23 cellular contexts compared by ENCODE assay signal in genomic region chr19:35125746-35126623, GRCh38. TPM values are rescaled to one million over a fixed set of nuclear protein-coding genes. Genes with fewer than 3 reads are reported as not detected.
DNase-seq lines count a peak whose midpoint lies in the region; ATAC-seq and TF ChIP-seq lines count a peak whose summit lies in the region.
"Had no signal": no experiment of that assay in that cellular context is flagged by ENCODE, and none has a peak within 500 bp of the region (broad histone marks: within the 10 kb centered on the region; RNA-seq: fewer than 3 reads in every experiment).

No MANE protein-coding gene starts in this region.

- peak overlapping the region; percentile 4 for H3K27ac Mint-ChIP-seq in activated naive CD8-positive, alpha-beta T cell treated with anti-CD3 and anti-CD28 coated beads, Interleukin-2, amount 10 ng/mL, durations not matched to agents 7 days and 5 days
- H3K27ac Mint-ChIP-seq in activated naive CD8-positive, alpha-beta T cell treated with anti-CD3 and anti-CD28 coated beads, Interleukin-2, amount 50 U/mL, for 24 hours: no peak overlapping the region
- H3K27ac Mint-ChIP-seq in neural progenitor cell (peak overlapping the region; percentile 87), type B pancreatic cell (peak overlapping the region; percentile 86)
- H3K27ac Mint-ChIP-seq: endodermal cell had no signal

- peak overlapping the region in 40 of 59 donors; percentile 6 to 83 (median 37) for H3K4me3 ChIP-seq in dorsolateral prefrontal cortex
- no peak overlapping the region for H3K4me3 ChIP-seq in neural progenitor cell
- H3K4me3 ChIP-seq: lung had no signal

- H3K4me1 ChIP-seq in neural progenitor cell: peaks cover 15% of the 10 kb centered on the region

- no peaks in the 10 kb centered on the region for H3K9me3 Mint-ChIP-seq in activated naive CD8-positive, alpha-beta T cell treated with anti-CD3 and anti-CD28 coated beads, Interleukin-2, amount 10 ng/mL, durations not matched to agents 7 days and 5 days
- H3K9me3 Mint-ChIP-seq in activated naive CD8-positive, alpha-beta T cell treated with anti-CD3 and anti-CD28 coated beads, Interleukin-2, amount 50 U/mL, for 24 hours: no peaks in the 10 kb centered on the region
- H3K9me3 Mint-ChIP-seq in neural progenitor cell (no peaks in the 10 kb centered on the region), type B pancreatic cell (no peaks in the 10 kb centered on the region)
- H3K9me3 Mint-ChIP-seq: endodermal cell had no signal

- TF ChIP-seq CTCF in dorsolateral prefrontal cortex (IDR thresholded peaks at IDR 0.05 in 54 of 56, conservative IDR thresholded peaks at IDR 0.05 in 2 of 56; ENCODE audit: low read depth in 1 of 56, partially characterized antibody in 56 of 56): no peak
- TF ChIP-seq CTCF in neural progenitor cell (IDR thresholded peaks at IDR 0.05): no peak
- TF ChIP-seq CTCF in type B pancreatic cell (conservative IDR thresholded peaks at IDR 0.05): no peak

- H3K27ac ChIP-seq in dorsolateral prefrontal cortex (peak overlapping the region; percentile 29 to 100 (median 98)), neural progenitor cell (no peak overlapping the region)
- H3K27ac ChIP-seq: HL-60, KMS-11 had no signal

- H3K27me3 Mint-ChIP-seq in activated naive CD8-positive, alpha-beta T cell treated with anti-CD3 and anti-CD28 coated beads, Interleukin-2, amount 10 ng/mL, durations not matched to agents 7 days and 5 days: no peaks in the 10 kb centered on the region
- H3K27me3 Mint-ChIP-seq in activated naive CD8-positive, alpha-beta T cell treated with anti-CD3 and anti-CD28 coated beads, Interleukin-2, amount 50 U/mL, for 24 hours: no peaks in the 10 kb centered on the region
- peaks cover 2% of the 10 kb centered on the region for H3K27me3 Mint-ChIP-seq in neural progenitor cell (ENCODE audit: insufficient read depth, low read depth)
- H3K27me3 Mint-ChIP-seq in type B pancreatic cell: no peaks in the 10 kb centered on the region

- H3K9me3 ChIP-seq in neural progenitor cell (ENCODE audit: low read depth): no peaks in the 10 kb centered on the region
- H3K9me3 ChIP-seq: SK-N-SH had no signal

- H3F3A ChIP-seq in neural progenitor cell (ENCODE audit: low read depth): peaks cover 3% of the 10 kb centered on the region

- H3K36me3 ChIP-seq in neural progenitor cell: no peaks in the 10 kb centered on the region

- no peak overlapping the region for H3K4me3 Mint-ChIP-seq in activated naive CD8-positive, alpha-beta T cell treated with anti-CD3 and anti-CD28 coated beads, Interleukin-2, amount 10 ng/mL, durations not matched to agents 7 days and 5 days
- H3K4me3 Mint-ChIP-seq in activated naive CD8-positive, alpha-beta T cell treated with anti-CD3 and anti-CD28 coated beads, Interleukin-2, amount 50 U/mL, for 24 hours: no peak overlapping the region
- H3K4me3 Mint-ChIP-seq in neural progenitor cell: no peak overlapping the region
- no peak overlapping the region for H3K4me3 Mint-ChIP-seq in type B pancreatic cell
- H3K4me3 Mint-ChIP-seq: endodermal cell had no signal

- DNase-seq in activated naive CD8-positive, alpha-beta T cell treated with anti-CD3 and anti-CD28 coated beads, Interleukin-2, amount 10 ng/mL, durations not matched to agents 7 days and 5 days: no peak
- no peak for DNase-seq in activated naive CD8-positive, alpha-beta T cell treated with anti-CD3 and anti-CD28 coated beads, Interleukin-2, amount 50 U/mL, for 24 hours
- DNase-seq in dorsolateral prefrontal cortex: no peak
- no peak for DNase-seq in neural progenitor cell (ENCODE audit: low spot score)
- DNase-seq in type B pancreatic cell (ENCODE audit: extremely low spot score, unreplicated experiment): no peak
- no peak for DNase-seq in hippocampal formation (lab: John Stamatoyannopoulos, UW)
- no peak for DNase-seq in NCI-H526 treated with DMSO at 0.1 percent for 48 hours (lab: John Stamatoyannopoulos, UW)
- DNase-seq: activated CD8-positive, alpha-beta memory T cell treated with anti-CD3 and anti-CD28 coated beads for 24 hours; activated effector memory CD4-positive, alpha-beta T cell treated with anti-CD3 and anti-CD28 coated beads, Interleukin-2, amount 50 U/mL, for 16 hours; COR-L47; endodermal cell; foreskin fibroblast; NCI-H1417 treated with DMSO at 0.1 percent for 48 hours; NCI-H446; SK-N-SH; small intestine; stimulated activated naive CD4-positive, alpha-beta T cell treated with Interleukin-2 at 50 U/mL for 16 hours had no signal

- peaks cover 12% of the 10 kb centered on the region for H3K4me1 Mint-ChIP-seq in activated naive CD8-positive, alpha-beta T cell treated with anti-CD3 and anti-CD28 coated beads, Interleukin-2, amount 10 ng/mL, durations not matched to agents 7 days and 5 days
- H3K4me1 Mint-ChIP-seq in activated naive CD8-positive, alpha-beta T cell treated with anti-CD3 and anti-CD28 coated beads, Interleukin-2, amount 50 U/mL, for 24 hours: peaks cover 12% of the 10 kb centered on the region
- H3K4me1 Mint-ChIP-seq in neural progenitor cell: peaks cover 19% of the 10 kb centered on the region
- H3K4me1 Mint-ChIP-seq in type B pancreatic cell (ENCODE audit: unreplicated experiment): peaks cover 34% of the 10 kb centered on the region
- H3K4me1 Mint-ChIP-seq: endodermal cell had no signal

- H3K27me3 ChIP-seq in dorsolateral prefrontal cortex (no peaks in the 10 kb centered on the region), neural progenitor cell (no peaks in the 10 kb centered on the region)

- H2AFZ ChIP-seq in neural progenitor cell (replicated peaks): no peak overlapping the region

- H3K79me2 ChIP-seq in neural progenitor cell (ENCODE audit: low read depth): no peaks in the 10 kb centered on the region

- ATAC-seq in activated naive CD8-positive, alpha-beta T cell treated with anti-CD3 and anti-CD28 coated beads, Interleukin-2, amount 10 ng/mL, durations not matched to agents 7 days and 5 days (ENCODE audit: low read depth): no peak
- ATAC-seq in activated naive CD8-positive, alpha-beta T cell treated with anti-CD3 and anti-CD28 coated beads, Interleukin-2, amount 50 U/mL, for 24 hours: no peak
- no peak for ATAC-seq in HG03039 (IDR thresholded peaks at IDR 0.05; ENCODE audit: unreplicated experiment)

- no peaks in the 10 kb centered on the region for H3K36me3 Mint-ChIP-seq in activated naive CD8-positive, alpha-beta T cell treated with anti-CD3 and anti-CD28 coated beads, Interleukin-2, amount 10 ng/mL, durations not matched to agents 7 days and 5 days
- no peaks in the 10 kb centered on the region for H3K36me3 Mint-ChIP-seq in activated naive CD8-positive, alpha-beta T cell treated with anti-CD3 and anti-CD28 coated beads, Interleukin-2, amount 50 U/mL, for 24 hours (ENCODE audit: low read depth)
- H3K36me3 Mint-ChIP-seq in neural progenitor cell (no peaks in the 10 kb centered on the region), type B pancreatic cell (no peaks in the 10 kb centered on the region)

- no peak overlapping the region for H3K9ac ChIP-seq in neural progenitor cell
- H3K9ac ChIP-seq: KMS-11, SK-N-SH had no signal

- no peaks in the 10 kb centered on the region for H4K20me1 ChIP-seq in neural progenitor cell (ENCODE audit: low read depth)

- no peak overlapping the region for H3K4me2 ChIP-seq in neural progenitor cell
- H3K4me2 ChIP-seq: KMS-11 had no signal

- POLR2A ChIA-PET in activated naive CD8-positive, alpha-beta T cell treated with anti-CD3 and anti-CD28 coated beads, Interleukin-2, amount 10 ng/mL, durations not matched to agents 7 days and 5 days (lab: Charles Lee): no interaction called here

- intact Hi-C loops in dorsolateral prefrontal cortex (cut with DNase I): no loop called here

RNA-seq across cellular contexts. Expression of gene LGI4, which starts 8.9 kb away (rescaled TPM):
- total RNA-seq in activated naive CD8-positive, alpha-beta T cell treated with anti-CD3 and anti-CD28 coated beads, Interleukin-2, amount 10 ng/mL, durations not matched to agents 7 days and 5 days: under 1 TPM; 0.28 to 0.44 TPM
- 100 to 1,000 TPM in 9 of 120 experiments, 10 to 100 TPM in 111; 44.4 to 136 (median 72.9) TPM for total RNA-seq in dorsolateral prefrontal cortex
- 0.81 TPM in 1 of 2 replicates, not detected in the other for total RNA-seq in neural progenitor cell (ENCODE audit: low replicate concordance)
- total RNA-seq in type B pancreatic cell (ENCODE audit: low replicate concordance): 0.21 and 2.2 TPM in 2 replicates
- total RNA-seq: bronchial epithelial cell had no signal

RNA-seq across cellular contexts. Expression of gene FXYD3, which starts 10.4 kb away (rescaled TPM):
- total RNA-seq in activated naive CD8-positive, alpha-beta T cell treated with anti-CD3 and anti-CD28 coated beads, Interleukin-2, amount 10 ng/mL, durations not matched to agents 7 days and 5 days: not detected
- total RNA-seq in dorsolateral prefrontal cortex (10 to 100 TPM in 2 of 120 experiments, 1 to 10 TPM in 110, under 1 TPM in 5, not detected in 3; 0.55 to 17.3 (median 3.3) TPM), neural progenitor cell (ENCODE audit: low replicate concordance) (not detected in 2 replicates), type B pancreatic cell (ENCODE audit: low replicate concordance) (77.5 and 157 TPM in 2 replicates)
- total RNA-seq: endodermal cell had no signal

RNA-seq across cellular contexts. Expression of gene FXYD1, which starts 12.6 kb away (rescaled TPM):
- total RNA-seq in activated naive CD8-positive, alpha-beta T cell treated with anti-CD3 and anti-CD28 coated beads, Interleukin-2, amount 10 ng/mL, durations not matched to agents 7 days and 5 days: not detected
- 100 to 1,000 TPM in 117 of 120 experiments, 10 to 100 TPM in 3; 86.4 to 482 (median 185) TPM for total RNA-seq in dorsolateral prefrontal cortex
- total RNA-seq in neural progenitor cell (ENCODE audit: low replicate concordance): 0.46 TPM in 1 of 2 replicates, not detected in the other
- total RNA-seq in type B pancreatic cell (ENCODE audit: low replicate concordance): 2.0 and 5.3 TPM in 2 replicates
- total RNA-seq: bronchial epithelial cell had no signal

RNA-seq across cellular contexts. Expression of gene FXYD7, which starts 17.1 kb away (rescaled TPM):
- total RNA-seq in activated naive CD8-positive, alpha-beta T cell treated with anti-CD3 and anti-CD28 coated beads, Interleukin-2, amount 10 ng/mL, durations not matched to agents 7 days and 5 days: 1 to 10 TPM; 5.3 to 6.5 TPM
- total RNA-seq in dorsolateral prefrontal cortex (100 to 1,000 TPM in 116 of 120 experiments, 10 to 100 TPM in 4; 72.7 to 214 (median 155) TPM), neural progenitor cell (ENCODE audit: low replicate concordance) (0.13 and 0.56 TPM in 2 replicates), type B pancreatic cell (ENCODE audit: low replicate concordance) (1.5 TPM in 1 of 2 replicates, not detected in the other)
- total RNA-seq: bronchial epithelial cell, lung, omental fat pad had no signal

RNA-seq across cellular contexts. Expression of gene FXYD5, which starts 28.6 kb away (rescaled TPM):
- 100 to 1,000 TPM; 353 to 360 TPM for total RNA-seq in activated naive CD8-positive, alpha-beta T cell treated with anti-CD3 and anti-CD28 coated beads, Interleukin-2, amount 10 ng/mL, durations not matched to agents 7 days and 5 days
- total RNA-seq in dorsolateral prefrontal cortex (10 to 100 TPM in 101 of 120 experiments, 1 to 10 TPM in 19; 5.8 to 36.4 (median 14.0) TPM), neural progenitor cell (ENCODE audit: low replicate concordance) (7.8 and 11.6 TPM in 2 replicates), type B pancreatic cell (ENCODE audit: low replicate concordance) (24.2 and 92.8 TPM in 2 replicates)

Comparison
In these comparisons a context has a peak if more than half of its experiments do, and no peak if none do; other contexts are left out.
1. RNA of gene LGI4, which starts 8.9 kb away (total RNA-seq): 44.4 to 136 TPM in dorsolateral prefrontal cortex; 0.21 to 2.2 TPM in type B pancreatic cell, 0.28 to 0.44 TPM in activated naive CD8-positive, alpha-beta T cell treated with anti-CD3 and anti-CD28 coated beads, Interleukin-2, amount 10 ng/mL, durations not matched to agents 7 days and 5 days and 0.81 TPM in neural progenitor cell; every median in the first group is over 10 times any median in the second.
2. RNA of gene FXYD1, which starts 12.6 kb away (total RNA-seq): 86.4 to 482 TPM in dorsolateral prefrontal cortex; 2.0 to 5.3 TPM in type B pancreatic cell, 0.46 TPM in neural progenitor cell and not detected in activated naive CD8-positive, alpha-beta T cell treated with anti-CD3 and anti-CD28 coated beads, Interleukin-2, amount 10 ng/mL, durations not matched to agents 7 days and 5 days; every median in the first group is over 10 times any median in the second.